In the genomic region with DNA sequence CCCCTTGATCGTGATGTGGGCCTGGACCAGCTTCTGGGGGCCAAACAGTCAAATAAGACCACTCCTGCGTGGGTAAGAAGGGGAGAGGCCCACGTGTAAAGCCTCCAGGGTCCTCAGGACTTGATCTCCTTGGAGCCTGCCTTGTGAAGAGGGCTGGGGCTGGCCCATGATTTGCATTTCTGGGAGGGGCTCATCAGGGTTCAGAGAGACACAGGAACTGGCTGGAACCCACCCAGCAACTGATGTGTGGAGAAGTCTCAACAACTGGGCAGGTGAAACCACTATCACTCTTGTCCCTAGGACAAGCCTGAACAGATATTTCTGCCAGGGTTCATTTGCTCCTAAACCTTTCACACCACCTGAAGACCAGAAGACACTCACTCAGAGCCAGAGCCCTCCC, we compare ENCODE assay signal across 14 cellular contexts.
DNase-seq lines count a peak whose midpoint lies in the region; ATAC-seq and TF ChIP-seq lines count a peak whose summit lies in the region.
"Had no signal": no experiment of that assay in that cellular context is flagged by ENCODE, and none has a peak within 500 bp of the region (broad histone marks: within the 10 kb centered on the region; RNA-seq: fewer than 3 reads in every experiment).

No MANE protein-coding gene starts in this region.

- peaks cover 32% of the 10 kb centered on the region for H3K4me1 ChIP-seq in hepatocyte (ENCODE audit: insufficient read depth)
- H3K4me1 ChIP-seq in stomach smooth muscle (ENCODE audit: control insufficient read depth, insufficient read depth, low read length) = peaks cover 26% of the 10 kb centered on the region
- H3K4me1 ChIP-seq in breast epithelium = no peaks in the 10 kb centered on the region

- H3K27ac Mint-ChIP-seq in activated T-helper 1 cell treated with anti-CD3 and anti-CD28 coated beads, Interleukin-12 subunit alpha, Interleukin-12 subunit beta, Interleukin-2, Interleukin-4 antibody, amounts not matched to agents 30 ng/mL and 10 ng/mL and 1 ng/mL, durations not matched to agents 14 hours and 24 hours and 36 hours = no peak overlapping the region

- TF ChIP-seq POLR2A in breast epithelium (IDR thresholded peaks at IDR 0.05) = no peak

- H3K27me3 ChIP-seq in hepatocyte = no peaks in the 10 kb centered on the region
- H3K27me3 ChIP-seq in stomach smooth muscle (ENCODE audit: control insufficient read depth in 1 of 2, insufficient read depth in 2 of 2, low read length in 2 of 2) = no peaks in the 10 kb centered on the region
- no peaks in the 10 kb centered on the region for H3K27me3 ChIP-seq in breast epithelium

- no peaks in the 10 kb centered on the region for H3K36me3 ChIP-seq in KOPT-K1 (ENCODE audit: insufficient read depth, low read length)
- H3K36me3 ChIP-seq in hepatocyte (replicated peaks; ENCODE audit: insufficient read depth, low read depth) = no peaks in the 10 kb centered on the region
- H3K36me3 ChIP-seq in stomach smooth muscle (ENCODE audit: control insufficient read depth in 2 of 2, insufficient read depth in 2 of 2, low read length in 2 of 2) = peaks cover 16 to 18% of the 10 kb centered on the region in 2 donors
- H3K36me3 ChIP-seq in breast epithelium = no peaks in the 10 kb centered on the region
- H3K36me3 ChIP-seq: HAP-1 had no signal

- H3K27ac ChIP-seq in KOPT-K1 (ENCODE audit: low read depth, low read length, poor library complexity, severe bottlenecking) (peak overlapping the region; percentile 37), hepatocyte (peak overlapping the region; percentile 88), stomach smooth muscle (ENCODE audit: low read length) (peak overlapping the region; percentile 24), breast epithelium (no peak overlapping the region)
- H3K27ac ChIP-seq: PC-9, SK-N-MC had no signal

- H3K27me3 Mint-ChIP-seq in activated T-helper 1 cell treated with anti-CD3 and anti-CD28 coated beads, Interleukin-12 subunit alpha, Interleukin-12 subunit beta, Interleukin-2, Interleukin-4 antibody, amounts not matched to agents 30 ng/mL and 10 ng/mL and 1 ng/mL, durations not matched to agents 14 hours and 24 hours and 36 hours (ENCODE audit: insufficient read depth) = peaks cover 2% of the 10 kb centered on the region

- no peak for DNase-seq in hepatocyte (ENCODE audit: low spot score)
- no peak for DNase-seq in breast epithelium (ENCODE audit: low spot score in 2 of 2)
- DNase-seq in NCI-H2107 (lab: John Stamatoyannopoulos, UW) = no peak
- DNase-seq in activated T-helper 1 cell treated with anti-CD3 and anti-CD28 coated beads, Interleukin-12 subunit alpha, Interleukin-12 subunit beta, Interleukin-2, Interleukin-4 antibody, amounts not matched to agents 30 ng/mL and 10 ng/mL and 1 ng/mL, durations not matched to agents 14 hours and 24 hours and 36 hours (ENCODE audit: low spot score) = no peak
- DNase-seq: Kasumi-1, NCI-H2029, NCI-H2227 treated with DMSO at 0.1 percent for 48 hours, PC-9 had no signal

- TF ChIP-seq CTCF in hepatocyte (IDR thresholded peaks at IDR 0.05; ENCODE audit: poor library complexity) (no peak), breast epithelium (IDR thresholded peaks at IDR 0.05) (no peak)

- H3K9me2 ChIP-seq in hepatocyte (replicated peaks; ENCODE audit: insufficient read depth) = no peaks in the 10 kb centered on the region

- H3K9ac ChIP-seq in stomach smooth muscle (ENCODE audit: low read length in 2 of 2) = no peak overlapping the region

- H3K4me3 ChIP-seq in hepatocyte (no peak overlapping the region), stomach smooth muscle (ENCODE audit: low read length in 2 of 2) (no peak overlapping the region), breast epithelium (no peak overlapping the region)
- H3K4me3 ChIP-seq: HAP-1, PC-9, SK-N-MC had no signal

- peaks cover 1% of the 10 kb centered on the region for H3K36me3 Mint-ChIP-seq in activated T-helper 1 cell treated with anti-CD3 and anti-CD28 coated beads, Interleukin-12 subunit alpha, Interleukin-12 subunit beta, Interleukin-2, Interleukin-4 antibody, amounts not matched to agents 30 ng/mL and 10 ng/mL and 1 ng/mL, durations not matched to agents 14 hours and 24 hours and 36 hours (ENCODE audit: low read depth)

- peaks cover 7% of the 10 kb centered on the region for H3K9me3 Mint-ChIP-seq in activated T-helper 1 cell treated with anti-CD3 and anti-CD28 coated beads, Interleukin-12 subunit alpha, Interleukin-12 subunit beta, Interleukin-2, Interleukin-4 antibody, amounts not matched to agents 30 ng/mL and 10 ng/mL and 1 ng/mL, durations not matched to agents 14 hours and 24 hours and 36 hours

- H3K4me3 Mint-ChIP-seq in activated T-helper 1 cell treated with anti-CD3 and anti-CD28 coated beads, Interleukin-12 subunit alpha, Interleukin-12 subunit beta, Interleukin-2, Interleukin-4 antibody, amounts not matched to agents 30 ng/mL and 10 ng/mL and 1 ng/mL, durations not matched to agents 14 hours and 24 hours and 36 hours = no peak overlapping the region

- WGBS in hepatocyte (ENCODE audit: low lambda C conversion rate, missing lambda C conversion rate) = 73% methylated on average over 3 of the region's 3 CpGs

- H3K9me3 ChIP-seq in KOPT-K1 (ENCODE audit: insufficient read depth, low read length, poor library complexity, severe bottlenecking) (peaks cover 12% of the 10 kb centered on the region), hepatocyte (ENCODE audit: low read depth) (no peaks in the 10 kb centered on the region), stomach smooth muscle (ENCODE audit: control insufficient read depth in 2 of 2, low read length in 2 of 2) (no peaks in the 10 kb centered on the region), breast epithelium (peaks cover 0 to 4% of the 10 kb centered on the region in 2 donors)

- no peaks in the 10 kb centered on the region for H4K20me1 ChIP-seq in hepatocyte (ENCODE audit: insufficient read depth, poor library complexity, severe bottlenecking)

- peak; percentile 47 for ATAC-seq in GM19035 (IDR thresholded peaks at IDR 0.05; ENCODE audit: unreplicated experiment)
- ATAC-seq: HepG2 had no signal

- no peaks in the 10 kb centered on the region for H3K4me1 Mint-ChIP-seq in activated T-helper 1 cell treated with anti-CD3 and anti-CD28 coated beads, Interleukin-12 subunit alpha, Interleukin-12 subunit beta, Interleukin-2, Interleukin-4 antibody, amounts not matched to agents 30 ng/mL and 10 ng/mL and 1 ng/mL, durations not matched to agents 14 hours and 24 hours and 36 hours (ENCODE audit: low read depth)

- peak overlapping the region; percentile 64 for H3K4me2 ChIP-seq in hepatocyte
- H3K4me2 ChIP-seq: PC-9 had no signal

- H3K79me2 ChIP-seq in hepatocyte = no peaks in the 10 kb centered on the region

- no peak overlapping the region for H2AFZ ChIP-seq in hepatocyte
- H2AFZ ChIP-seq: PC-9 had no signal

- intact Hi-C loops in breast epithelium (cut with DNase I; ENCODE audit: low total_unique reads) = no loop called here
- intact Hi-C loops in activated T-helper 1 cell treated with anti-CD3 and anti-CD28 coated beads, Interleukin-12 subunit alpha, Interleukin-12 subunit beta, Interleukin-2, Interleukin-4 antibody, amounts not matched to agents 30 ng/mL and 10 ng/mL and 1 ng/mL, durations not matched to agents 14 hours and 24 hours and 36 hours (cut with micrococcal nuclease) = no loop called here

Comparison
In these comparisons a context has a peak if more than half of its experiments do, and no peak if none do; other contexts are left out.
1. H3K27ac ChIP-seq: peak in KOPT-K1 (single experiment), hepatocyte (single experiment) and stomach smooth muscle (single experiment); none in breast epithelium (0 of 2).